Comparison of ENCODE assay signal across 14 cellular contexts in genomic region chr6:53926505-53926904, GRCh38.
DNase-seq lines count a peak whose midpoint lies in the region; ATAC-seq and TF ChIP-seq lines count a peak whose summit lies in the region.
"Had no signal": no experiment of that assay in that cellular context is flagged by ENCODE, and none has a peak within 500 bp of the region (broad histone marks: within the 10 kb centered on the region; RNA-seq: fewer than 3 reads in every experiment).

No MANE protein-coding gene starts in this region.

- no peaks in the 10 kb centered on the region for H3K36me3 Mint-ChIP-seq in activated T-cell treated with anti-CD3 and anti-CD28 coated beads, Interleukin-2, amount 50 U/mL, for 72 hours (ENCODE audit: insufficient read depth in 2 of 2)

- H3K27me3 Mint-ChIP-seq in activated T-cell treated with anti-CD3 and anti-CD28 coated beads, Interleukin-2, amount 50 U/mL, for 72 hours (ENCODE audit: low read depth) = no peaks in the 10 kb centered on the region
- H3K27me3 Mint-ChIP-seq: activated B cell treated with CpG ODN at 0.5 μM for 24 hours, B cell had no signal

- H3K4me1 Mint-ChIP-seq in activated T-cell treated with anti-CD3 and anti-CD28 coated beads, Interleukin-2, amount 50 U/mL, for 72 hours (ENCODE audit: low read depth) = no peaks in the 10 kb centered on the region
- H3K4me1 Mint-ChIP-seq: activated B cell treated with CpG ODN at 0.5 μM for 24 hours, B cell had no signal

- DNase-seq in Right ventricle myocardium superior = no peak
- no peak for DNase-seq in Right ventricle myocardium inferior (ENCODE audit: missing footprints)
- DNase-seq in RPMI7951 (ENCODE audit: low read depth) = peak; percentile 18
- DNase-seq in fibroblast of pulmonary artery (ENCODE audit: low read depth) = peak; percentile 40
- DNase-seq in transverse colon = no peak
- no peak for DNase-seq in Ammon's horn (ENCODE audit: low spot score)
- DNase-seq in iPS-NIHi7 (ENCODE audit: extremely low spot score) = no peak
- DNase-seq in activated T-cell treated with anti-CD3 and anti-CD28 coated beads, Interleukin-2, amount 50 U/mL, for 72 hours = no peak
- DNase-seq: activated B cell treated with CpG ODN at 0.5 μM for 24 hours, cerebellar nuclear complex, H7, KG1, SHP77 treated with DMSO at 0.1 percent for 48 hours had no signal

- in situ Hi-C loops in transverse colon (cut with MboI; ENCODE audit: low pct_ligation_motif_present in 1 of 4, low pct_unique_long_range_greater_than_20kb in 1 of 4, low sequenced_read_pairs in 3 of 4) = no loop called here

- TF ChIP-seq POLR2A in transverse colon (IDR thresholded peaks at IDR 0.05) = no peak

- no peak overlapping the region for H3K4me3 ChIP-seq in fibroblast of pulmonary artery (replicated peaks; ENCODE audit: low read depth, low read length)
- H3K4me3 ChIP-seq in transverse colon = no peak overlapping the region

- TF ChIP-seq CTCF in fibroblast of pulmonary artery (IDR thresholded peaks at IDR 0.05; ENCODE audit: low read length, missing control alignments) (no peak), transverse colon (IDR thresholded peaks at IDR 0.05) (no peak)

- peak overlapping the region; percentile 23 to 64 (median 40) for H3K27ac ChIP-seq in transverse colon

- H3K27me3 ChIP-seq in transverse colon = no peaks in the 10 kb centered on the region

- no peaks in the 10 kb centered on the region for H3K9me3 Mint-ChIP-seq in activated T-cell treated with anti-CD3 and anti-CD28 coated beads, Interleukin-2, amount 50 U/mL, for 72 hours
- H3K9me3 Mint-ChIP-seq: activated B cell treated with CpG ODN at 0.5 μM for 24 hours had no signal

- peaks cover 6 to 53% (median 41%) of the 10 kb centered on the region in 4 donors for H3K4me1 ChIP-seq in transverse colon

- H3K27ac Mint-ChIP-seq in activated T-cell treated with anti-CD3 and anti-CD28 coated beads, Interleukin-2, amount 50 U/mL, for 72 hours = no peak overlapping the region
- H3K27ac Mint-ChIP-seq: activated B cell treated with CpG ODN at 0.5 μM for 24 hours, B cell had no signal

- peaks cover 0 to 10% (median 2%) of the 10 kb centered on the region in 4 donors for H3K36me3 ChIP-seq in transverse colon

- no peaks in the 10 kb centered on the region for H3K9me3 ChIP-seq in transverse colon

- intact Hi-C loops in Right ventricle myocardium superior (cut with DNase I) = no loop called here
- intact Hi-C loops in Right ventricle myocardium inferior (cut with DNase I) = no loop called here
- intact Hi-C loops in transverse colon (cut with DNase I; ENCODE audit: low total_unique reads) = no loop called here

- ATAC-seq in Right ventricle myocardium superior (ENCODE audit: poor library complexity) (peak; percentile 15), Right ventricle myocardium inferior (no peak)
- ATAC-seq in activated T-cell treated with anti-CD3 and anti-CD28 coated beads, Interleukin-2, amount 50 U/mL, for 72 hours (replicated peaks in 1 of 2) = no peak

- no peak for TF ChIP-seq EP300 in transverse colon (IDR thresholded peaks at IDR 0.05; ENCODE audit: low read depth)

- whole genome bisulfite sequencing in transverse colon (ENCODE audit: low coverage in 1 of 2), 2 donors = 78 to 79% methylated on average over 2 of the region's 2 CpGs

- H3K4me3 Mint-ChIP-seq in activated T-cell treated with anti-CD3 and anti-CD28 coated beads, Interleukin-2, amount 50 U/mL, for 72 hours = no peak overlapping the region
- H3K4me3 Mint-ChIP-seq: activated B cell treated with CpG ODN at 0.5 μM for 24 hours, B cell had no signal

Comparison
In these comparisons a context has a peak if more than half of its experiments do, and no peak if none do; other contexts are left out.
1. DNase-seq: peak in RPMI7951 (single experiment) and fibroblast of pulmonary artery (single experiment); none in Right ventricle myocardium superior (single experiment), Right ventricle myocardium inferior (single experiment), transverse colon (single experiment), Ammon's horn (single experiment), iPS-NIHi7 (single experiment) and activated T-cell treated with anti-CD3 and anti-CD28 coated beads, Interleukin-2, amount 50 U/mL, for 72 hours (0 of 2).